ENCODE assay signal across 19 cellular contexts in genomic region chr7:47639495-47640110, GRCh38. TPM values are rescaled to one million over a fixed set of nuclear protein-coding genes. Genes with fewer than 3 reads are reported as not detected.
A peak's percentile ranks its signal among the peaks of the same experiment; 100 is the strongest.
DNase-seq lines count a peak whose midpoint lies in the region; ATAC-seq, FAIRE-seq and TF ChIP-seq lines count a peak whose summit lies in the region.
"Had no signal": no experiment of that assay in that cellular context is flagged by ENCODE, and none has a peak within 500 bp of the region (broad histone marks: within the 10 kb centered on the region; RNA-seq: fewer than 3 reads in every experiment).

No MANE protein-coding gene starts in this region.

- FAIRE-seq in HTR-8/SVneo (lab: Jason Lieb, UNC): peak; percentile 33
- FAIRE-seq in bronchial epithelial cell (lab: Jason Lieb, UNC): peak; percentile 91
- FAIRE-seq: H54, RCC 7860 had no signal

- H3K4me1 Mint-ChIP-seq in mesothelial cell of epicardium: peaks cover 71% of the 10 kb centered on the region

- H3K9ac ChIP-seq in stomach smooth muscle (ENCODE audit: low read length in 2 of 2) (no peak overlapping the region), PC-3 (ENCODE audit: low read length) (no peak overlapping the region)

- H3K36me3 ChIP-seq in bronchial epithelial cell (ENCODE audit: control insufficient read depth, insufficient read depth, low read length): no peaks in the 10 kb centered on the region
- H3K36me3 ChIP-seq in stomach smooth muscle (ENCODE audit: control insufficient read depth in 2 of 2, insufficient read depth in 2 of 2, low read length in 2 of 2): no peaks in the 10 kb centered on the region
- H3K36me3 ChIP-seq in PC-3 (ENCODE audit: low read depth, low read length): no peaks in the 10 kb centered on the region
- H3K36me3 ChIP-seq in brain microvascular endothelial cell (replicated peaks): no peaks in the 10 kb centered on the region

- no peaks in the 10 kb centered on the region for H3K9me2 ChIP-seq in PC-3 (replicated peaks; ENCODE audit: low read length)

- POLR2A ChIA-PET in PC-3 (lab: Charles Lee; ENCODE audit: unreplicated experiment): no interaction called here

- in situ Hi-C loops in brain microvascular endothelial cell (cut with HindIII; ENCODE audit: low pct_ligation_motif_present, low sequenced_read_pairs): no loop called here

- no peak overlapping the region for H3K4me3 Mint-ChIP-seq in mesothelial cell of epicardium

- intact Hi-C loops in PC-3 (cut with micrococcal nuclease): no loop called here

- peak overlapping the region; percentile 18 for H3K27ac ChIP-seq in stomach smooth muscle (ENCODE audit: low read length)
- no peak overlapping the region for H3K27ac ChIP-seq in PC-3 (ENCODE audit: low read length)
- no peak overlapping the region for H3K27ac ChIP-seq in brain microvascular endothelial cell

- H4K20me1 ChIP-seq in PC-3 (ENCODE audit: low read length): no peaks in the 10 kb centered on the region

- ATAC-seq in PC-3: no peak

- no peaks in the 10 kb centered on the region for H3F3A ChIP-seq in PC-3 (ENCODE audit: low read length, unreplicated experiment)

- no peak for TF ChIP-seq CTCF in bronchial epithelial cell (IDR thresholded peaks at IDR 0.05; ENCODE audit: insufficient read depth, low read length, severe bottlenecking)
- TF ChIP-seq CTCF in mesothelial cell of epicardium (IDR thresholded peaks at IDR 0.05; ENCODE audit: unreplicated experiment): no peak
- no peak for TF ChIP-seq CTCF in PC-3 (conservative IDR thresholded peaks at IDR 0.05; ENCODE audit: low read depth, low read length)
- no peak for TF ChIP-seq CTCF in brain microvascular endothelial cell (IDR thresholded peaks at IDR 0.05; ENCODE audit: low read depth, low read length, missing control alignments)

- peak overlapping the region; percentile 98 for H3K27ac Mint-ChIP-seq in mesothelial cell of epicardium

- H3K9me3 ChIP-seq in stomach smooth muscle (ENCODE audit: control insufficient read depth in 2 of 2, low read length in 2 of 2): no peaks in the 10 kb centered on the region
- peaks cover 7% of the 10 kb centered on the region; the same call in 1 of the 2 replicates for H3K9me3 ChIP-seq in PC-3 (ENCODE audit: low read length)

- no peak overlapping the region for H2AFZ ChIP-seq in PC-3 (ENCODE audit: low read length)

- H3K4me3 ChIP-seq in bronchial epithelial cell (ENCODE audit: low read depth, low read length): no peak overlapping the region
- no peak overlapping the region for H3K4me3 ChIP-seq in stomach smooth muscle (ENCODE audit: low read length in 2 of 2)
- H3K4me3 ChIP-seq in PC-3 (ENCODE audit: low read length): no peak overlapping the region
- no peak overlapping the region for H3K4me3 ChIP-seq in brain microvascular endothelial cell (ENCODE audit: low read depth, low read length)

- no peak overlapping the region for H3K4me2 ChIP-seq in PC-3 (ENCODE audit: low read length)

- no peaks in the 10 kb centered on the region for H3K27me3 ChIP-seq in bronchial epithelial cell (ENCODE audit: control insufficient read depth, insufficient read depth, low read length)
- H3K27me3 ChIP-seq in stomach smooth muscle (ENCODE audit: control insufficient read depth in 1 of 2, insufficient read depth in 2 of 2, low read length in 2 of 2): no peaks in the 10 kb centered on the region
- H3K27me3 ChIP-seq in PC-3 (ENCODE audit: low read length): no peaks in the 10 kb centered on the region
- H3K27me3 ChIP-seq in brain microvascular endothelial cell (replicated peaks): no peaks in the 10 kb centered on the region

- H3K9me3 Mint-ChIP-seq in mesothelial cell of epicardium: peaks cover 6% of the 10 kb centered on the region

- H3K27me3 Mint-ChIP-seq in mesothelial cell of epicardium (ENCODE audit: low read depth): no peaks in the 10 kb centered on the region

- CTCF ChIA-PET in PC-3 (lab: Charles Lee): no interaction called here

- peaks cover 6% of the 10 kb centered on the region for H3K36me3 Mint-ChIP-seq in mesothelial cell of epicardium

- no peaks in the 10 kb centered on the region for H3K79me2 ChIP-seq in PC-3 (ENCODE audit: low read length)

- BruUV-seq in PC-3 (replicated peaks; lab: Mats Ljungman, UMichigan): no TSS peak

- H3K4me1 ChIP-seq in stomach smooth muscle (ENCODE audit: control insufficient read depth, insufficient read depth, low read length) (peaks cover 59% of the 10 kb centered on the region), PC-3 (ENCODE audit: insufficient read depth, low read length) (peaks cover 12% of the 10 kb centered on the region)

- DNase-seq in HTR-8/SVneo (ENCODE audit: insufficient read length, low spot score) (no peak), bronchial epithelial cell (ENCODE audit: low read depth) (no peak), mesothelial cell of epicardium (ENCODE audit: low spot score in 2 of 2, unreplicated experiment in 2 of 2) (no peak), PC-3 (no peak), DMS53 treated with DMSO at 0.1 percent for 48 hours (lab: John Stamatoyannopoulos, UW; ENCODE audit: unreplicated experiment) (no peak), brain microvascular endothelial cell (no peak), iPS-NIHi7 (ENCODE audit: extremely low spot score) (no peak)
- DNase-seq: C1 segment of cervical spinal cord, DMS153, Karpas-422, MM.1S, NCI-H1105 treated with DMSO at 0.1 percent for 48 hours, NCI-H187, NCI-H446 treated with DMSO at 0.1 percent for 48 hours, NCI-H748 treated with DMSO at 0.1 percent for 48 hours, SHP77 had no signal

RNA-seq across cellular contexts. Expression of gene TNS3, which starts 57.7 kb away (rescaled TPM):
- total RNA-seq in bronchial epithelial cell (1.8 and 2.6 TPM in 2 replicates), mesothelial cell of epicardium (427 to 461 TPM (median 452 TPM) in 3 replicates), PC-3 (2014; rRNA removed) (71.4 and 72.3 TPM in 2 replicates)

Comparison
In these comparisons a context has a peak if more than half of its experiments do, and no peak if none do; other contexts are left out.
1. RNA of gene TNS3, which starts 57.7 kb away (total RNA-seq): 427 to 461 TPM in mesothelial cell of epicardium and 71.4 to 72.3 TPM in PC-3; 1.8 to 2.6 TPM in bronchial epithelial cell; every median in the first group is over 10 times any median in the second.